ENCODE assay signal across 13 cellular contexts in genomic region chr1:233367057-233367759, GRCh38. TPM values are rescaled to one million over a fixed set of nuclear protein-coding genes. Genes with fewer than 3 reads are reported as not detected.
DNase-seq lines count a peak whose midpoint lies in the region; ATAC-seq and TF ChIP-seq lines count a peak whose summit lies in the region.
"Had no signal": no experiment of that assay in that cellular context is flagged by ENCODE, and none has a peak within 500 bp of the region (broad histone marks: within the 10 kb centered on the region; RNA-seq: fewer than 3 reads in every experiment).

No MANE protein-coding gene starts in this region.

- H3K27me3 ChIP-seq in H7 (ENCODE audit: control insufficient read depth, insufficient read depth, low read length) (no peaks in the 10 kb centered on the region), iPS DF 6.9 (ENCODE audit: control insufficient read depth, insufficient read depth, low read length) (no peaks in the 10 kb centered on the region)
- H3K27me3 ChIP-seq: dorsolateral prefrontal cortex had no signal

- no peak overlapping the region for H3K27ac ChIP-seq in iPS DF 6.9 (ENCODE audit: low read length)
- H3K27ac ChIP-seq: dorsolateral prefrontal cortex had no signal

- H3K9me3 ChIP-seq in iPS DF 6.9 (ENCODE audit: control insufficient read depth, insufficient read depth, low read length), result no peaks in the 10 kb centered on the region
- H3K9me3 ChIP-seq in T-helper 17 cell (ENCODE audit: control insufficient read depth, low read length, poor library complexity, severe bottlenecking), result no peaks in the 10 kb centered on the region

- H3K4me3 ChIP-seq in H7 (ENCODE audit: insufficient read depth, low read depth, low read length) (no peak overlapping the region), iPS DF 6.9 (ENCODE audit: low read length) (no peak overlapping the region), retinal pigment epithelial cell (ENCODE audit: low read length) (peak overlapping the region; percentile 7)
- H3K4me3 ChIP-seq: dorsolateral prefrontal cortex had no signal

- H3K4me3 Mint-ChIP-seq in T-helper 17 cell, result no peak overlapping the region
- H3K4me3 Mint-ChIP-seq: CD4-positive, alpha-beta memory T cell; IgD-negative memory B cell; T-helper 2 cell treated with Interferon-gamma antibody and Interleukin-4, amounts not matched to agents 5 μg/mL and 100 μg/mL, for 36 hours had no signal

- TF ChIP-seq CTCF in retinal pigment epithelial cell (conservative IDR thresholded peaks at IDR 0.05; ENCODE audit: low read depth, low read length), result no peak

- no peak for ATAC-seq in T-helper 17 cell
- ATAC-seq: stimulated activated naive CD8-positive, alpha-beta T cell treated with anti-CD3 and anti-CD28 coated beads, Interleukin-15, Interleukin-2, amounts not matched to agents 100 U/mL and 50 U/mL, for 24 hours had no signal

- H3K36me3 Mint-ChIP-seq in T-helper 17 cell (ENCODE audit: low read depth), result peaks cover under 1% of the 10 kb centered on the region
- H3K36me3 Mint-ChIP-seq: CD4-positive, alpha-beta memory T cell had no signal

- H3K27me3 Mint-ChIP-seq in T-helper 17 cell, result no peaks in the 10 kb centered on the region
- H3K27me3 Mint-ChIP-seq: CD4-positive, alpha-beta memory T cell; IgD-negative memory B cell had no signal

- WGBS in iPS DF 6.9 (ENCODE audit: insufficient coverage, insufficient read length), result no CpG with 5 or more reads among the region's 6 CpGs

- no peak overlapping the region for H3K27ac Mint-ChIP-seq in T-helper 17 cell
- H3K27ac Mint-ChIP-seq: CD4-positive, alpha-beta memory T cell; IgD-negative memory B cell; T-helper 2 cell treated with Interferon-gamma antibody and Interleukin-4, amounts not matched to agents 5 μg/mL and 100 μg/mL, for 36 hours had no signal

- H3K36me3 ChIP-seq in H7 (replicated peaks; ENCODE audit: control insufficient read depth, insufficient read depth, low read length) (0 out of 2 replicates have a peak, but pooled peaks cover 1% of the 10 kb centered on the region), iPS DF 6.9 (ENCODE audit: control insufficient read depth, insufficient read depth, low read length) (no peaks in the 10 kb centered on the region; the same call in 1 of the 2 replicates)

- H3K4me1 ChIP-seq in iPS DF 6.9 (ENCODE audit: control insufficient read depth, insufficient read depth, low read length), result peaks cover 2% of the 10 kb centered on the region; the same call in 1 of the 2 replicates

- DNase-seq in H7 (peak; percentile 44), RPMI7951 (ENCODE audit: low read depth) (peak; percentile 30), iPS DF 6.9 (ENCODE audit: low read depth, low spot score) (peak; percentile 35), retinal pigment epithelial cell (ENCODE audit: low read depth) (peak; percentile 81), NCI-H187 treated with DMSO at 0.1 percent for 48 hours (lab: John Stamatoyannopoulos, UW) (no peak), T-helper 17 cell (no peak), NAMALWA (ENCODE audit: low spot score) (no peak)
- DNase-seq: CD4-positive, alpha-beta memory T cell; dorsolateral prefrontal cortex; NCI-H526 treated with DMSO at 0.1 percent for 48 hours; stimulated activated naive CD8-positive, alpha-beta T cell treated with anti-CD3 and anti-CD28 coated beads, Interleukin-15, Interleukin-2, amounts not matched to agents 100 U/mL and 50 U/mL, for 24 hours had no signal

- peaks cover 3% of the 10 kb centered on the region for H3K4me1 Mint-ChIP-seq in T-helper 17 cell
- H3K4me1 Mint-ChIP-seq: CD4-positive, alpha-beta memory T cell had no signal

RNA-seq across cellular contexts. Expression of gene MAP3K21, which starts 39.7 kb away (rescaled TPM):
- total RNA-seq in H7 (2014; rRNA removed; shearing (Covaris generic)), result 28.0 and 44.5 TPM in 2 replicates
- total RNA-seq in RPMI7951 (2014; rRNA removed; shearing (Covaris generic)), result under 0.01 TPM in 1 of 2 replicates, not detected in the other
- 1 to 10 TPM; 1.4 to 1.9 TPM for total RNA-seq in T-helper 17 cell

Comparison
In these comparisons a context has a peak if more than half of its experiments do, and no peak if none do; other contexts are left out.
1. DNase-seq: peak in H7 (single experiment), RPMI7951 (single experiment), iPS DF 6.9 (single experiment) and retinal pigment epithelial cell (single experiment); none in NCI-H187 treated with DMSO at 0.1 percent for 48 hours (single experiment), T-helper 17 cell (0 of 3) and NAMALWA (single experiment).
2. RNA of gene MAP3K21, which starts 39.7 kb away (total RNA-seq): 28.0 to 44.5 TPM in H7; 1.4 to 1.9 TPM in T-helper 17 cell and under 0.01 TPM in RPMI7951; every median in the first group is over 10 times any median in the second.